In genomic region chr1:208230668-208231529, GRCh38 we compare ENCODE assay signal across 3 cellular contexts.
TF ChIP-seq lines count a peak whose summit lies in the region.

No MANE protein-coding gene starts in this region.

TF ChIP-seq in SK-N-SH, 30 proteins besides CTCF, POLR2A, EP300 and RAD21 (continued from another document):
- TF ChIP-seq MAX (IDR thresholded peaks at IDR 0.05; ENCODE audit: low read depth) (no peak), USF2 (IDR thresholded peaks at IDR 0.05; ENCODE audit: borderline replicate concordance, low read depth, low read length) (no peak), NFIC (IDR thresholded peaks at IDR 0.05; ENCODE audit: borderline replicate concordance) (no peak), GATA2 (CRISPR knock-in tag; IDR thresholded peaks at IDR 0.05) (no peak), TCF12 (IDR thresholded peaks at IDR 0.05) (no peak), FOXM1 (IDR thresholded peaks at IDR 0.05; ENCODE audit: low read depth) (no peak), RCOR1 (IDR thresholded peaks at IDR 0.05; ENCODE audit: low read length) (no peak), MXI1 (IDR thresholded peaks at IDR 0.05; ENCODE audit: low read depth, low read length) (no peak), RFX5 (IDR thresholded peaks at IDR 0.05; ENCODE audit: low read length) (no peak), SMC3 (IDR thresholded peaks at IDR 0.05; ENCODE audit: low read depth, low read length) (no peak), SIN3A (IDR thresholded peaks at IDR 0.05; ENCODE audit: borderline replicate concordance, low read depth, low read length) (no peak), GABPA (IDR thresholded peaks at IDR 0.05; ENCODE audit: low read depth) (no peak), JUND (IDR thresholded peaks at IDR 0.05) (no peak), TAF1 (IDR thresholded peaks at IDR 0.05; ENCODE audit: borderline replicate concordance, low read depth, low read length) (no peak)

TF ChIP-seq in SK-N-SH treated with all-trans-retinoic acid at 6 μM for 48 hours, 23 proteins besides CTCF, POLR2A, EP300 and RAD21 (continued from another document):
- TF ChIP-seq, protein P1, sequence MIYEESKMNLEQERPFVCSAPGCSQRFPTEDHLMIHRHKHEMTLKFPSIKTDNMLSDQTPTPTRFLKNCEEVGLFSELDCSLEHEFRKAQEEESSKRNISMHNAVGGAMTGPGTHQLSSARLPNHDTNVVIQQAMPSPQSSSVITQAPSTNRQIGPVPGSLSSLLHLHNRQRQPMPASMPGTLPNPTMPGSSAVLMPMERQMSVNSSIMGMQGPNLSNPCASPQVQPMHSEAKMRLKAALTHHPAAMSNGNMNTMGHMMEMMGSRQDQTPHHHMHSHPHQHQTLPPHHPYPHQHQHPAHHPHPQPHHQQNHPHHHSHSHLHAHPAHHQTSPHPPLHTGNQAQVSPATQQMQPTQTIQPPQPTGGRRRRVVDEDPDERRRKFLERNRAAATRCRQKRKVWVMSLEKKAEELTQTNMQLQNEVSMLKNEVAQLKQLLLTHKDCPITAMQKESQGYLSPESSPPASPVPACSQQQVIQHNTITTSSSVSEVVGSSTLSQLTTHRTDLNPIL (CRISPR knock-in tag; IDR thresholded peaks at IDR 0.05; ENCODE audit: low read depth), result no peak
- TF ChIP-seq ISL1 (CRISPR knock-in tag; IDR thresholded peaks at IDR 0.05) (no peak), ZFP3 (CRISPR knock-in tag; IDR thresholded peaks at IDR 0.05) (no peak), PATZ1 (CRISPR knock-in tag; IDR thresholded peaks at IDR 0.05; ENCODE audit: borderline replicate concordance) (no peak), PPARA (CRISPR knock-in tag; IDR thresholded peaks at IDR 0.05; ENCODE audit: borderline replicate concordance) (no peak), ZNF565 (CRISPR knock-in tag; conservative IDR thresholded peaks at IDR 0.05; ENCODE audit: low read depth) (no peak), BACH2 (CRISPR knock-in tag; IDR thresholded peaks at IDR 0.05; ENCODE audit: borderline replicate concordance) (no peak), ARNTL (CRISPR knock-in tag; IDR thresholded peaks at IDR 0.05; ENCODE audit: borderline replicate concordance, low read depth) (no peak), ZNF70 (CRISPR knock-in tag; IDR thresholded peaks at IDR 0.05) (no peak)
- TF ChIP-seq, protein P2, sequence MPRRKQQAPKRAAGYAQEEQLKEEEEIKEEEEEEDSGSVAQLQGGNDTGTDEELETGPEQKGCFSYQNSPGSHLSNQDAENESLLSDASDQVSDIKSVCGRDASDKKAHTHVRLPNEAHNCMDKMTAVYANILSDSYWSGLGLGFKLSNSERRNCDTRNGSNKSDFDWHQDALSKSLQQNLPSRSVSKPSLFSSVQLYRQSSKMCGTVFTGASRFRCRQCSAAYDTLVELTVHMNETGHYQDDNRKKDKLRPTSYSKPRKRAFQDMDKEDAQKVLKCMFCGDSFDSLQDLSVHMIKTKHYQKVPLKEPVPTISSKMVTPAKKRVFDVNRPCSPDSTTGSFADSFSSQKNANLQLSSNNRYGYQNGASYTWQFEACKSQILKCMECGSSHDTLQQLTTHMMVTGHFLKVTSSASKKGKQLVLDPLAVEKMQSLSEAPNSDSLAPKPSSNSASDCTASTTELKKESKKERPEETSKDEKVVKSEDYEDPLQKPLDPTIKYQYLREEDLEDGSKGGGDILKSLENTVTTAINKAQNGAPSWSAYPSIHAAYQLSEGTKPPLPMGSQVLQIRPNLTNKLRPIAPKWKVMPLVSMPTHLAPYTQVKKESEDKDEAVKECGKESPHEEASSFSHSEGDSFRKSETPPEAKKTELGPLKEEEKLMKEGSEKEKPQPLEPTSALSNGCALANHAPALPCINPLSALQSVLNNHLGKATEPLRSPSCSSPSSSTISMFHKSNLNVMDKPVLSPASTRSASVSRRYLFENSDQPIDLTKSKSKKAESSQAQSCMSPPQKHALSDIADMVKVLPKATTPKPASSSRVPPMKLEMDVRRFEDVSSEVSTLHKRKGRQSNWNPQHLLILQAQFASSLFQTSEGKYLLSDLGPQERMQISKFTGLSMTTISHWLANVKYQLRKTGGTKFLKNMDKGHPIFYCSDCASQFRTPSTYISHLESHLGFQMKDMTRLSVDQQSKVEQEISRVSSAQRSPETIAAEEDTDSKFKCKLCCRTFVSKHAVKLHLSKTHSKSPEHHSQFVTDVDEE (CRISPR knock-in tag; IDR thresholded peaks at IDR 0.05), result no peak

TF ChIP-seq in neural cell, 6 proteins besides CTCF, POLR2A, EP300 and RAD21 (continued from another document):
- TF ChIP-seq, protein P3, sequence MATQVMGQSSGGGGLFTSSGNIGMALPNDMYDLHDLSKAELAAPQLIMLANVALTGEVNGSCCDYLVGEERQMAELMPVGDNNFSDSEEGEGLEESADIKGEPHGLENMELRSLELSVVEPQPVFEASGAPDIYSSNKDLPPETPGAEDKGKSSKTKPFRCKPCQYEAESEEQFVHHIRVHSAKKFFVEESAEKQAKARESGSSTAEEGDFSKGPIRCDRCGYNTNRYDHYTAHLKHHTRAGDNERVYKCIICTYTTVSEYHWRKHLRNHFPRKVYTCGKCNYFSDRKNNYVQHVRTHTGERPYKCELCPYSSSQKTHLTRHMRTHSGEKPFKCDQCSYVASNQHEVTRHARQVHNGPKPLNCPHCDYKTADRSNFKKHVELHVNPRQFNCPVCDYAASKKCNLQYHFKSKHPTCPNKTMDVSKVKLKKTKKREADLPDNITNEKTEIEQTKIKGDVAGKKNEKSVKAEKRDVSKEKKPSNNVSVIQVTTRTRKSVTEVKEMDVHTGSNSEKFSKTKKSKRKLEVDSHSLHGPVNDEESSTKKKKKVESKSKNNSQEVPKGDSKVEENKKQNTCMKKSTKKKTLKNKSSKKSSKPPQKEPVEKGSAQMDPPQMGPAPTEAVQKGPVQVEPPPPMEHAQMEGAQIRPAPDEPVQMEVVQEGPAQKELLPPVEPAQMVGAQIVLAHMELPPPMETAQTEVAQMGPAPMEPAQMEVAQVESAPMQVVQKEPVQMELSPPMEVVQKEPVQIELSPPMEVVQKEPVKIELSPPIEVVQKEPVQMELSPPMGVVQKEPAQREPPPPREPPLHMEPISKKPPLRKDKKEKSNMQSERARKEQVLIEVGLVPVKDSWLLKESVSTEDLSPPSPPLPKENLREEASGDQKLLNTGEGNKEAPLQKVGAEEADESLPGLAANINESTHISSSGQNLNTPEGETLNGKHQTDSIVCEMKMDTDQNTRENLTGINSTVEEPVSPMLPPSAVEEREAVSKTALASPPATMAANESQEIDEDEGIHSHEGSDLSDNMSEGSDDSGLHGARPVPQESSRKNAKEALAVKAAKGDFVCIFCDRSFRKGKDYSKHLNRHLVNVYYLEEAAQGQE (IDR thresholded peaks at IDR 0.05; ENCODE audit: borderline replicate concordance), result no peak
- no peak for TF ChIP-seq MXI1 (conservative IDR thresholded peaks at IDR 0.05; ENCODE audit: poor library complexity, severe bottlenecking)
- no peak for TF ChIP-seq EZH2 (IDR thresholded peaks at IDR 0.05; ENCODE audit: borderline replicate concordance, insufficient read depth, low read length, poor library complexity, severe bottlenecking)
